9 cellular contexts compared by ENCODE assay signal in the genomic region with DNA sequence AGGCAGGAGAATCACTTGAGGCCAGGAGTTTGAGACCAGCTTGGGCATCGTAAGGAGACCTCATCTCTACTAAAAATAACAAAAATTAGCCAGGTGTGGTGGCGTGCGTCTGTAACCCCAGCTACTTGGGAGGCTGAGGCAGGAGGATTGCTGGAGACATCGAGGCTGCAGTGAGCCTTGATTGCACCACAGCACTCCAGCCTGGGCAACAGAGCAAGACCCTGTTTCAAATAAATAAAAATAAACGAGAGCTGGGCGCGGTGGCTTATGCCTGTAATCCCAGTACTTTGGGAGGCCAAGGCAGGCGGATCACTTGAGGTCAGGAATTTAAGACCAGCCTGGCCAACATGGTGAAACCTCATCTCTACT. TPM values are rescaled to one million over a fixed set of nuclear protein-coding genes. Genes with fewer than 3 reads are reported as not detected.
DNase-seq lines count a peak whose midpoint lies in the region; ATAC-seq and TF ChIP-seq lines count a peak whose summit lies in the region.
"Not testable (repeated sequence)": the region's sequence is repeated elsewhere in the genome, so short reads cannot be mapped to it uniquely, and the experiment has no call there.
"Had no signal": no experiment of that assay in that cellular context is flagged by ENCODE, and none has a peak within 500 bp of the region (broad histone marks: within the 10 kb centered on the region; RNA-seq: fewer than 3 reads in every experiment).

No MANE protein-coding gene starts in this region.

- ATAC-seq in activated naive CD8-positive, alpha-beta T cell treated with anti-CD3 and anti-CD28 coated beads, Interleukin-2, amount 10 ng/mL, durations not matched to agents 7 days and 5 days (ENCODE audit: low read depth); effector memory CD8-positive, alpha-beta T cell (replicated peaks): not testable (repeated sequence)

- TF ChIP-seq CTCF in VCaP (conservative IDR thresholded peaks at IDR 0.05); neutrophil (IDR thresholded peaks at IDR 0.05): not testable (repeated sequence)

- H3K27me3 ChIP-seq in BLaER1 treated with 17β-estradiol and CSF1 and Interleukin-3, amounts not matched to agents 10 nM and 100 nM; layer of hippocampus (ENCODE audit: control insufficient read depth, insufficient read depth, low read length); neutrophil; stomach smooth muscle (ENCODE audit: control insufficient read depth in 1 of 2, insufficient read depth in 2 of 2, low read length in 2 of 2): not testable (repeated sequence)

- H3K9ac ChIP-seq in BLaER1 treated with 17β-estradiol and CSF1 and Interleukin-3, amounts not matched to agents 10 nM and 100 nM = peak overlapping the region; percentile 78 to 90 (median 83); a peak in 19 of 22 replicates
- H3K9ac ChIP-seq in stomach smooth muscle (ENCODE audit: low read length in 2 of 2) = peak overlapping the region in 1 of 2 donors; percentile 72

- peak overlapping the region; percentile 73 to 99 (median 97) for H3K4me2 ChIP-seq in BLaER1 treated with 17β-estradiol and CSF1 and Interleukin-3, amounts not matched to agents 10 nM and 100 nM

- H3K9me3 Mint-ChIP-seq in IgD-negative memory B cell; activated naive CD8-positive, alpha-beta T cell treated with anti-CD3 and anti-CD28 coated beads, Interleukin-2, amount 10 ng/mL, durations not matched to agents 7 days and 5 days; effector memory CD8-positive, alpha-beta T cell: not testable (repeated sequence)

- H3K27ac Mint-ChIP-seq in IgD-negative memory B cell = peak overlapping the region; percentile 47 to 73 (median 62)
- H3K27ac Mint-ChIP-seq in activated naive CD8-positive, alpha-beta T cell treated with anti-CD3 and anti-CD28 coated beads, Interleukin-2, amount 10 ng/mL, durations not matched to agents 7 days and 5 days = not testable (repeated sequence)
- H3K27ac Mint-ChIP-seq in effector memory CD8-positive, alpha-beta T cell = peak overlapping the region; percentile 72 to 84

- H3K4me1 Mint-ChIP-seq in IgD-negative memory B cell = peaks cover 12 to 13% (median 12%) of the 10 kb centered on the region in 3 donors
- peaks cover 23% of the 10 kb centered on the region for H3K4me1 Mint-ChIP-seq in activated naive CD8-positive, alpha-beta T cell treated with anti-CD3 and anti-CD28 coated beads, Interleukin-2, amount 10 ng/mL, durations not matched to agents 7 days and 5 days
- peaks cover 24 to 27% of the 10 kb centered on the region in 2 donors for H3K4me1 Mint-ChIP-seq in effector memory CD8-positive, alpha-beta T cell (ENCODE audit: low read depth in 2 of 2)

- H4K20me1 ChIP-seq in BLaER1 treated with 17β-estradiol and CSF1 and Interleukin-3, amounts not matched to agents 10 nM and 100 nM = peaks cover 0 to 13% (median 0%) of the 10 kb centered on the region in 11 experiments; a peak in 2 of 22 replicates

- peaks cover 0 to 21% (median 9%) of the 10 kb centered on the region in 11 experiments; a peak in 14 of 22 replicates for H3K9me3 ChIP-seq in BLaER1 treated with 17β-estradiol and CSF1 and Interleukin-3, amounts not matched to agents 10 nM and 100 nM (replicated peaks in 1 of 11)
- H3K9me3 ChIP-seq in neutrophil; stomach smooth muscle (ENCODE audit: control insufficient read depth in 2 of 2, low read length in 2 of 2): not testable (repeated sequence)

- not testable (repeated sequence) for H3K36me3 Mint-ChIP-seq in IgD-negative memory B cell
- H3K36me3 Mint-ChIP-seq in activated naive CD8-positive, alpha-beta T cell treated with anti-CD3 and anti-CD28 coated beads, Interleukin-2, amount 10 ng/mL, durations not matched to agents 7 days and 5 days = peaks cover 17% of the 10 kb centered on the region
- H3K36me3 Mint-ChIP-seq in effector memory CD8-positive, alpha-beta T cell (ENCODE audit: insufficient read depth) = peaks cover 14% of the 10 kb centered on the region

- not testable (repeated sequence) for DNase-seq in activated naive CD8-positive, alpha-beta T cell treated with anti-CD3 and anti-CD28 coated beads, Interleukin-2, amount 10 ng/mL, durations not matched to agents 7 days and 5 days; effector memory CD8-positive, alpha-beta T cell

- H3K4me3 Mint-ChIP-seq in IgD-negative memory B cell = peak overlapping the region; percentile 83 to 94 (median 90)
- peak overlapping the region; percentile 86 for H3K4me3 Mint-ChIP-seq in activated naive CD8-positive, alpha-beta T cell treated with anti-CD3 and anti-CD28 coated beads, Interleukin-2, amount 10 ng/mL, durations not matched to agents 7 days and 5 days
- H3K4me3 Mint-ChIP-seq in effector memory CD8-positive, alpha-beta T cell = peak overlapping the region; percentile 81 to 83

- not testable (repeated sequence) for H3K27me3 Mint-ChIP-seq in IgD-negative memory B cell; activated naive CD8-positive, alpha-beta T cell treated with anti-CD3 and anti-CD28 coated beads, Interleukin-2, amount 10 ng/mL, durations not matched to agents 7 days and 5 days; effector memory CD8-positive, alpha-beta T cell

- POLR2A ChIA-PET in activated naive CD8-positive, alpha-beta T cell treated with anti-CD3 and anti-CD28 coated beads, Interleukin-2, amount 10 ng/mL, durations not matched to agents 7 days and 5 days (lab: Charles Lee) = interaction anchor here (0.9 to 2.2 kb wide), 3 partner anchors 16 to 37 kb away, joined by 3 to 8 read pairs (median 6); partner anchors contain the start of gene SWSAP1

- peaks cover 45 to 73% (median 60%) of the 10 kb centered on the region in 10 experiments for H3K4me1 ChIP-seq in BLaER1 treated with 17β-estradiol and CSF1 and Interleukin-3, amounts not matched to agents 10 nM and 100 nM
- H3K4me1 ChIP-seq in neutrophil (ENCODE audit: control insufficient read depth in 1 of 2, insufficient read depth in 1 of 2, low read depth in 1 of 2, low read length in 1 of 2) = peaks cover 70 to 71% of the 10 kb centered on the region in 2 experiments
- peaks cover 27% of the 10 kb centered on the region for H3K4me1 ChIP-seq in stomach smooth muscle (ENCODE audit: control insufficient read depth, insufficient read depth, low read length)

- peak overlapping the region in 9 of 11 experiments; percentile 43 to 90 (median 83); a peak in 16 of 22 replicates for H3K27ac ChIP-seq in BLaER1 treated with 17β-estradiol and CSF1 and Interleukin-3, amounts not matched to agents 10 nM and 100 nM
- peak overlapping the region; percentile 86; the same call in 1 of the 2 replicates for H3K27ac ChIP-seq in VCaP
- H3K27ac ChIP-seq in layer of hippocampus (ENCODE audit: low read depth, low read length) = peak overlapping the region; percentile 31
- peak overlapping the region; percentile 77 for H3K27ac ChIP-seq in neutrophil
- H3K27ac ChIP-seq in stomach smooth muscle (ENCODE audit: low read length) = peak overlapping the region; percentile 58

- H3K36me3 ChIP-seq in BLaER1 treated with 17β-estradiol and CSF1 and Interleukin-3, amounts not matched to agents 10 nM and 100 nM = peaks cover 17 to 58% (median 36%) of the 10 kb centered on the region in 11 experiments
- H3K36me3 ChIP-seq in neutrophil (peaks cover 23% of the 10 kb centered on the region), stomach smooth muscle (ENCODE audit: control insufficient read depth in 2 of 2, insufficient read depth in 2 of 2, low read length in 2 of 2) (peaks cover 9 to 26% of the 10 kb centered on the region in 2 donors)

- H3K4me3 ChIP-seq in BLaER1 treated with 17β-estradiol and CSF1 and Interleukin-3, amounts not matched to agents 10 nM and 100 nM = peak overlapping the region in 9 of 10 experiments; percentile 66 to 98 (median 85); a peak in 18 of 20 replicates
- H3K4me3 ChIP-seq in neutrophil (ENCODE audit: low read depth in 1 of 2, low read length in 1 of 2) = peak overlapping the region; percentile 89 to 100
- H3K4me3 ChIP-seq in stomach smooth muscle (ENCODE audit: low read length in 2 of 2) = peak overlapping the region; percentile 35 to 80

RNA-seq across cellular contexts. Expression of gene RAB3D, which starts 0.6 kb away (rescaled TPM):
- 2.7 TPM for polyA plus RNA-seq in IgD-negative memory B cell
- 10 to 100 TPM; 10.1 to 11.8 TPM for total RNA-seq in activated naive CD8-positive, alpha-beta T cell treated with anti-CD3 and anti-CD28 coated beads, Interleukin-2, amount 10 ng/mL, durations not matched to agents 7 days and 5 days

RNA-seq across cellular contexts. Expression of gene TMEM205, which starts 6.0 kb away (rescaled TPM):
- 101 TPM for polyA plus RNA-seq in IgD-negative memory B cell
- total RNA-seq in activated naive CD8-positive, alpha-beta T cell treated with anti-CD3 and anti-CD28 coated beads, Interleukin-2, amount 10 ng/mL, durations not matched to agents 7 days and 5 days = 10 to 100 TPM; 29.4 to 35.2 TPM

RNA-seq across cellular contexts. Expression of gene CCDC159, which starts 6.2 kb away (rescaled TPM):
- polyA plus RNA-seq in IgD-negative memory B cell = 24.1 TPM
- 10 to 100 TPM; 36.2 to 40.7 TPM for total RNA-seq in activated naive CD8-positive, alpha-beta T cell treated with anti-CD3 and anti-CD28 coated beads, Interleukin-2, amount 10 ng/mL, durations not matched to agents 7 days and 5 days
- total RNA-seq: SJCRH30 had no signal

RNA-seq across cellular contexts. Expression of gene PLPPR2, which starts 15.1 kb away (rescaled TPM):
- polyA plus RNA-seq in IgD-negative memory B cell = 1.9 TPM
- total RNA-seq in activated naive CD8-positive, alpha-beta T cell treated with anti-CD3 and anti-CD28 coated beads, Interleukin-2, amount 10 ng/mL, durations not matched to agents 7 days and 5 days = 1 to 10 TPM; 5.5 to 6.3 TPM

RNA-seq across cellular contexts. Expression of gene SWSAP1, which starts 34.4 kb away (rescaled TPM):
- polyA plus RNA-seq in IgD-negative memory B cell = 6.4 TPM
- total RNA-seq in activated naive CD8-positive, alpha-beta T cell treated with anti-CD3 and anti-CD28 coated beads, Interleukin-2, amount 10 ng/mL, durations not matched to agents 7 days and 5 days = 1 to 10 TPM; 3.0 to 3.3 TPM

Comparison
In these comparisons a context has a peak if more than half of its experiments do, and no peak if none do; other contexts are left out.
1. H3K27ac ChIP-seq: peak in every context shown above with its lines; median percentile 86 in VCaP; 83 in BLaER1 treated with 17β-estradiol and CSF1 and Interleukin-3, amounts not matched to agents 10 nM and 100 nM; 77 in neutrophil; 58 in stomach smooth muscle; 31 in layer of hippocampus.